In the genomic region with DNA sequence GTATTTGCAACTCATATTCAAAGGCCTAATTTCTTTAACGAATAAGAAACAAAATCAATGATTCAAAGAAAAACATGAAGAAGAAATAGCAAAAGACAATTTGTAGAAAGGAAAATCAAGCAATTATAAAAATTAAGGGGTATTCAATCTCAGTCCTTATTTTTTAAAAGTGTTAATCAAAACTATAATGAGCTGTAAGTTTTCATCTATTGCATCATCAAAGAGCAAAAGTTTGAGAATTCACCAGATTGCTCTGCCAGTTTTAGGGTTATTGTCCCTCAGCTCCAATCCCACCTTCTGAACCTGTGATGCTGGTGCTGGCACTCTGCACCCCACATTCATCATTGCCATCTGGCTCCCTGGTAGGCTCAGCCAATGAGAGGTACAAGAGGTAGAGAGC, we compare ENCODE assay signal across 6 cellular contexts. TPM values are rescaled to one million over a fixed set of nuclear protein-coding genes. Genes with fewer than 3 reads are reported as not detected.
"Had no signal": no experiment of that assay in that cellular context is flagged by ENCODE, and none has a peak within 500 bp of the region (broad histone marks: within the 10 kb centered on the region; RNA-seq: fewer than 3 reads in every experiment).

No MANE protein-coding gene starts in this region.

RNA-seq across cellular contexts. Expression of a gene that starts 42.0 kb away (rescaled TPM):
- total RNA-seq: GM23248, GM23338, H1, H4, H7, H9 had no signal
- polyA plus RNA-seq: GM23248, GM23338, H1 had no signal
